ENCODE assay signal across 9 cellular contexts in genomic region chr14:91368681-91369416, GRCh38. TPM values are rescaled to one million over a fixed set of nuclear protein-coding genes. Genes with fewer than 3 reads are reported as not detected.
DNase-seq lines count a peak whose midpoint lies in the region; TF ChIP-seq lines count a peak whose summit lies in the region.
"Had no signal": no experiment of that assay in that cellular context is flagged by ENCODE, and none has a peak within 500 bp of the region (broad histone marks: within the 10 kb centered on the region; RNA-seq: fewer than 3 reads in every experiment).

No MANE protein-coding gene starts in this region.

- no peak for TF ChIP-seq CTCF in progenitor cell of endocrine pancreas (IDR thresholded peaks at IDR 0.05; ENCODE audit: unreplicated experiment)

- H3K9me3 Mint-ChIP-seq in T-helper 1 cell treated with Interleukin-12 subunit alpha and Interleukin-12 subunit beta and Interleukin-4 antibody, amounts not matched to agents 30 μg/mL and 1 μg/mL, for 36 hours, result no peaks in the 10 kb centered on the region
- H3K9me3 Mint-ChIP-seq in activated naive CD8-positive, alpha-beta T cell (ENCODE audit: low read depth), result no peaks in the 10 kb centered on the region
- no peaks in the 10 kb centered on the region for H3K9me3 Mint-ChIP-seq in progenitor cell of endocrine pancreas (ENCODE audit: low read depth)
- H3K9me3 Mint-ChIP-seq: mesothelial cell of epicardium had no signal

- peak overlapping the region; percentile 75 for H3K27ac Mint-ChIP-seq in T-helper 1 cell treated with Interleukin-12 subunit alpha and Interleukin-12 subunit beta and Interleukin-4 antibody, amounts not matched to agents 30 μg/mL and 1 μg/mL, for 36 hours
- peak overlapping the region; percentile 91 for H3K27ac Mint-ChIP-seq in activated naive CD8-positive, alpha-beta T cell
- H3K27ac Mint-ChIP-seq in progenitor cell of endocrine pancreas, result peak overlapping the region; percentile 79

- H3K4me3 Mint-ChIP-seq in T-helper 1 cell treated with Interleukin-12 subunit alpha and Interleukin-12 subunit beta and Interleukin-4 antibody, amounts not matched to agents 30 μg/mL and 1 μg/mL, for 36 hours, result peak overlapping the region; percentile 60
- peak overlapping the region; percentile 57 for H3K4me3 Mint-ChIP-seq in activated naive CD8-positive, alpha-beta T cell
- H3K4me3 Mint-ChIP-seq in progenitor cell of endocrine pancreas (ENCODE audit: low read depth), result no peak overlapping the region
- H3K4me3 Mint-ChIP-seq: mesothelial cell of epicardium had no signal

- in situ Hi-C loops in KBM-7 (cut with MboI; ENCODE audit: low pct_unique_long_range_greater_than_20kb, low sequenced_read_pairs), result no loop called here

- H3K4me1 Mint-ChIP-seq in T-helper 1 cell treated with Interleukin-12 subunit alpha and Interleukin-12 subunit beta and Interleukin-4 antibody, amounts not matched to agents 30 μg/mL and 1 μg/mL, for 36 hours (ENCODE audit: low read depth), result peaks cover 86% of the 10 kb centered on the region
- H3K4me1 Mint-ChIP-seq in activated naive CD8-positive, alpha-beta T cell (ENCODE audit: low read depth), result peaks cover 92% of the 10 kb centered on the region
- peaks cover 53% of the 10 kb centered on the region for H3K4me1 Mint-ChIP-seq in progenitor cell of endocrine pancreas (ENCODE audit: low read depth)

- peaks cover 10% of the 10 kb centered on the region for H3K36me3 Mint-ChIP-seq in T-helper 1 cell treated with Interleukin-12 subunit alpha and Interleukin-12 subunit beta and Interleukin-4 antibody, amounts not matched to agents 30 μg/mL and 1 μg/mL, for 36 hours (ENCODE audit: low read depth)
- H3K36me3 Mint-ChIP-seq in activated naive CD8-positive, alpha-beta T cell, result no peaks in the 10 kb centered on the region
- no peaks in the 10 kb centered on the region for H3K36me3 Mint-ChIP-seq in progenitor cell of endocrine pancreas (ENCODE audit: insufficient read depth)
- H3K36me3 Mint-ChIP-seq: mesothelial cell of epicardium had no signal

- no peak for DNase-seq in T-helper 1 cell
- peak; percentile 42 for DNase-seq in NCI-H187 treated with DMSO at 0.1 percent for 48 hours (lab: John Stamatoyannopoulos, UW)
- no peak for DNase-seq in progenitor cell of endocrine pancreas (ENCODE audit: low spot score, unreplicated experiment)
- DNase-seq in KBM-7, result no peak
- no peak for DNase-seq in COLO829 (ENCODE audit: low spot score)
- no peak for DNase-seq in activated naive CD4-positive, alpha-beta T cell treated with anti-CD3 and anti-CD28 coated beads, Interleukin-2, amount 50 U/mL, for 16 hours

- H3K27me3 Mint-ChIP-seq in T-helper 1 cell treated with Interleukin-12 subunit alpha and Interleukin-12 subunit beta and Interleukin-4 antibody, amounts not matched to agents 30 μg/mL and 1 μg/mL, for 36 hours (ENCODE audit: low read depth), result no peaks in the 10 kb centered on the region
- no peaks in the 10 kb centered on the region for H3K27me3 Mint-ChIP-seq in activated naive CD8-positive, alpha-beta T cell
- H3K27me3 Mint-ChIP-seq in progenitor cell of endocrine pancreas, result no peaks in the 10 kb centered on the region

RNA-seq across cellular contexts. Expression of gene CCDC88C, which starts 48.8 kb away (rescaled TPM):
- 78.1 and 85.5 TPM in 2 replicates for total RNA-seq in progenitor cell of endocrine pancreas
